21 cellular contexts compared by ENCODE assay signal in the genomic region with DNA sequence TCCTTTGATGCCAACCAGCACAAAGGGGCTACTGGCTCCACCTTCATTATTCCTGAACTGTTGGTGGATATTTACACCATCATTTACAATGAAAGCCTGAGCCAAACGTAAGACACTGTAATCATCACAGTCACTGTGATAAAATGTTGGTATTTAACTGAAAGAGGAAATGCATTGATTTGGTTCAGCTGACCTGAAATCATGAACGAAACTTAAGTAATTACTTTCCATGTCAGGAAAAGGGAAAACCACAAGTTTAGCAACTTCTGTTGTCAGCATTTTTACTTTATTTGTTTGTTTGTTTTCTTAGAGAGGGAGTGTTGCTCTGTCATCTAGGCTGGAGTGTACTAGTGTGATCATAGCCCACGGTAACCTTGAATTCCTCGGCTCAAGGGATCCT.
DNase-seq lines count a peak whose midpoint lies in the region; TF ChIP-seq lines count a peak whose summit lies in the region.
"Had no signal": no experiment of that assay in that cellular context is flagged by ENCODE, and none has a peak within 500 bp of the region (broad histone marks: within the 10 kb centered on the region; RNA-seq: fewer than 3 reads in every experiment).

No MANE protein-coding gene starts in this region.

- 49 to 53% methylated on average over 4 of the region's 4 CpGs for WGBS in sigmoid colon, 2 donors
- WGBS in stomach, 5 donors = 40 to 57% (median 54%) methylated on average over 4 of the region's 4 CpGs

- H3K4me3 Mint-ChIP-seq in T-helper 2 cell treated with Interferon-gamma antibody and Interleukin-4, amounts not matched to agents 5 μg/mL and 100 μg/mL, for 36 hours = no peak overlapping the region

- no peak overlapping the region for H3K27ac Mint-ChIP-seq in T-helper 2 cell treated with Interferon-gamma antibody and Interleukin-4, amounts not matched to agents 5 μg/mL and 100 μg/mL, for 36 hours

- H3K27ac ChIP-seq in SJSA1 (peak overlapping the region; percentile 73), sigmoid colon (no peak overlapping the region), stomach (no peak overlapping the region)
- H3K27ac ChIP-seq: C4-2B, HL-60, KMS-11 had no signal

- H3K27me3 ChIP-seq in SJSA1 (replicated peaks) (no peaks in the 10 kb centered on the region), sigmoid colon (no peaks in the 10 kb centered on the region), stomach (no peaks in the 10 kb centered on the region)
- H3K27me3 ChIP-seq: MG63 had no signal

- intact Hi-C loops in sigmoid colon (cut with DNase I) (no loop called here), stomach (cut with DNase I; ENCODE audit: low total_unique reads) (no loop called here)

- H3K9me3 ChIP-seq in SJSA1 (replicated peaks) (no peaks in the 10 kb centered on the region), sigmoid colon (no peaks in the 10 kb centered on the region), stomach (no peaks in the 10 kb centered on the region)
- H3K9me3 ChIP-seq: MG63, SK-N-SH had no signal

- H3K4me1 ChIP-seq in SJSA1 (replicated peaks) (peaks cover 20% of the 10 kb centered on the region), sigmoid colon (no peaks in the 10 kb centered on the region), stomach (no peaks in the 10 kb centered on the region)

- DNase-seq in EL (peak; percentile 4), SJSA1 (ENCODE audit: low read depth in 1 of 2, low spot score in 2 of 2) (peak in 1 of 2 experiments; percentile 31), dermis blood vessel endothelial cell (peak; percentile 20), foreskin melanocyte (peak; percentile 28), sigmoid colon (no peak), stomach (no peak), NCI-H187 treated with DMSO at 0.1 percent for 48 hours (lab: John Stamatoyannopoulos, UW) (no peak)
- no peak for DNase-seq in T-helper 2 cell treated with Interferon-gamma antibody and Interleukin-4, amounts not matched to agents 5 μg/mL and 100 μg/mL, for 36 hours (ENCODE audit: low spot score)
- DNase-seq: ACHN; DMS79 treated with DMSO at 0.1 percent for 48 hours; H7; MG63; NCI-H1092; NCI-H1436 treated with DMSO at 0.1 percent for 48 hours; NCI-H446 treated with DMSO at 0.1 percent for 48 hours; NK-92 treated with Interleukin-12 subunit alpha and Interleukin-12 subunit beta, amount 100 ng/mL, for 24 hours; Right ventricle myocardium superior; SK-N-SH had no signal

- TF ChIP-seq POLR2A in sigmoid colon (IDR thresholded peaks at IDR 0.05) = no peak
- no peak for TF ChIP-seq POLR2A in stomach (IDR thresholded peaks at IDR 0.05)

- no peaks in the 10 kb centered on the region for H3K9me3 Mint-ChIP-seq in T-helper 2 cell treated with Interferon-gamma antibody and Interleukin-4, amounts not matched to agents 5 μg/mL and 100 μg/mL, for 36 hours

- no peaks in the 10 kb centered on the region for H3K4me1 Mint-ChIP-seq in T-helper 2 cell treated with Interferon-gamma antibody and Interleukin-4, amounts not matched to agents 5 μg/mL and 100 μg/mL, for 36 hours (ENCODE audit: low read depth)

- H3K4me3 ChIP-seq in SJSA1 (no peak overlapping the region), sigmoid colon (no peak overlapping the region), stomach (no peak overlapping the region)
- H3K4me3 ChIP-seq: MG63 had no signal

- TF ChIP-seq CTCF in sigmoid colon (IDR thresholded peaks at IDR 0.05) (no peak), stomach (IDR thresholded peaks at IDR 0.05) (no peak)

- H3K36me3 ChIP-seq in SJSA1 = no peaks in the 10 kb centered on the region
- no peaks in the 10 kb centered on the region for H3K36me3 ChIP-seq in sigmoid colon
- H3K36me3 ChIP-seq in stomach = no peaks in the 10 kb centered on the region
- H3K36me3 ChIP-seq: MG63 had no signal

- no peaks in the 10 kb centered on the region for H3K27me3 Mint-ChIP-seq in T-helper 2 cell treated with Interferon-gamma antibody and Interleukin-4, amounts not matched to agents 5 μg/mL and 100 μg/mL, for 36 hours (ENCODE audit: low read depth)

- no peaks in the 10 kb centered on the region for H3K36me3 Mint-ChIP-seq in T-helper 2 cell treated with Interferon-gamma antibody and Interleukin-4, amounts not matched to agents 5 μg/mL and 100 μg/mL, for 36 hours (ENCODE audit: low read depth)

- TF ChIP-seq EP300 in sigmoid colon (IDR thresholded peaks at IDR 0.05) = no peak
- TF ChIP-seq EP300 in stomach (IDR thresholded peaks at IDR 0.05) = no peak

Comparison
In these comparisons a context has a peak if more than half of its experiments do, and no peak if none do; other contexts are left out.
1. DNase-seq: peak in EL (single experiment), dermis blood vessel endothelial cell (single experiment) and foreskin melanocyte (single experiment); none in sigmoid colon (single experiment), stomach (single experiment), T-helper 2 cell treated with Interferon-gamma antibody and Interleukin-4, amounts not matched to agents 5 μg/mL and 100 μg/mL, for 36 hours (single experiment) and NCI-H187 treated with DMSO at 0.1 percent for 48 hours (single experiment).